In genomic region chr9:72990397-72991182, GRCh38 we compare ENCODE assay signal across 28 cellular contexts. TPM values are rescaled to one million over a fixed set of nuclear protein-coding genes. Genes with fewer than 3 reads are reported as not detected.
"Had no signal": no experiment of that assay in that cellular context is flagged by ENCODE, and none has a peak within 500 bp of the region (broad histone marks: within the 10 kb centered on the region; RNA-seq: fewer than 3 reads in every experiment).

No MANE protein-coding gene starts in this region.

- H3K36me3 ChIP-seq: ascending aorta, cardiac muscle cell, SJSA1 had no signal

- H3K27me3 ChIP-seq: ascending aorta, cardiac muscle cell, SJSA1 had no signal

- FAIRE-seq: TTC549 had no signal

- H3K4me1 ChIP-seq: ascending aorta had no signal

- H3K4me3 ChIP-seq: ascending aorta, cardiac muscle cell, SJSA1 had no signal

- H3K9me3 ChIP-seq: ascending aorta, SJSA1, SK-N-SH had no signal

- H3K9ac ChIP-seq: SK-N-SH had no signal

- ATAC-seq: activated CD8-positive, alpha-beta T cell treated with anti-CD3 and anti-CD28 coated beads for 36 hours; Panc1 had no signal

- H3K27ac ChIP-seq: ascending aorta, cardiac muscle cell, SJSA1 had no signal

- H3K4me2 ChIP-seq: SK-N-SH had no signal

- DNase-seq: activated CD4-positive, alpha-beta T cell treated with anti-CD3 and anti-CD28 coated beads, Interleukin-2, amount 10 ng/mL, durations not matched to agents 24 days and 14 days; activated CD4-positive, alpha-beta T cell treated with anti-CD3 and anti-CD28 coated beads, Interleukin-2, amount 50 U/mL, for 4 hours; activated CD8-positive, alpha-beta T cell treated with anti-CD3 and anti-CD28 coated beads for 36 hours; activated gamma-delta T cell; activated naive CD4-positive, alpha-beta T cell treated with Interleukin-2 at 50 U/mL for 16 hours; activated naive CD8-positive, alpha-beta T cell treated with anti-CD3 and anti-CD28 coated beads, Interleukin-2, amount 10 ng/mL, durations not matched to agents 7 days and 5 days; activated T-cell treated with anti-CD3 and anti-CD28 coated beads, Interleukin-2, amount 50 U/mL, for 24 hours; amygdala; Kasumi-1; NCI-H1092 treated with DMSO at 0.1 percent for 48 hours; NCI-H1417; NCI-H146; NCI-H187; NCI-H2029 treated with DMSO at 0.1 percent for 48 hours; NCI-H2107; NCI-H2171; NCI-H510A treated with DMSO at 0.1 percent for 48 hours; NCI-H526 treated with DMSO at 0.1 percent for 48 hours; NCI-H774; SHP77 treated with DMSO at 0.1 percent for 48 hours; SK-N-SH had no signal

RNA-seq across cellular contexts. Expression of gene ALDH1A1, which starts 37.7 kb away (rescaled TPM):
- total RNA-seq: activated CD4-positive, alpha-beta T cell treated with anti-CD3 and anti-CD28 coated beads, Interleukin-2, amount 10 ng/mL, durations not matched to agents 24 days and 14 days; activated CD8-positive, alpha-beta T cell treated with anti-CD3 and anti-CD28 coated beads for 36 hours; activated T-helper 2 cell treated with anti-CD3 and anti-CD28 coated beads, Interferon-gamma antibody, Interleukin-2, Interleukin-4, amounts not matched to agents 10 μg/mL and 5 μg/mL and 100 μg/mL, durations not matched to agents 14 hours and 24 hours and 36 hours; RPMI7951; SJSA1 had no signal
